8 cellular contexts compared by ENCODE assay signal in the genomic region with DNA sequence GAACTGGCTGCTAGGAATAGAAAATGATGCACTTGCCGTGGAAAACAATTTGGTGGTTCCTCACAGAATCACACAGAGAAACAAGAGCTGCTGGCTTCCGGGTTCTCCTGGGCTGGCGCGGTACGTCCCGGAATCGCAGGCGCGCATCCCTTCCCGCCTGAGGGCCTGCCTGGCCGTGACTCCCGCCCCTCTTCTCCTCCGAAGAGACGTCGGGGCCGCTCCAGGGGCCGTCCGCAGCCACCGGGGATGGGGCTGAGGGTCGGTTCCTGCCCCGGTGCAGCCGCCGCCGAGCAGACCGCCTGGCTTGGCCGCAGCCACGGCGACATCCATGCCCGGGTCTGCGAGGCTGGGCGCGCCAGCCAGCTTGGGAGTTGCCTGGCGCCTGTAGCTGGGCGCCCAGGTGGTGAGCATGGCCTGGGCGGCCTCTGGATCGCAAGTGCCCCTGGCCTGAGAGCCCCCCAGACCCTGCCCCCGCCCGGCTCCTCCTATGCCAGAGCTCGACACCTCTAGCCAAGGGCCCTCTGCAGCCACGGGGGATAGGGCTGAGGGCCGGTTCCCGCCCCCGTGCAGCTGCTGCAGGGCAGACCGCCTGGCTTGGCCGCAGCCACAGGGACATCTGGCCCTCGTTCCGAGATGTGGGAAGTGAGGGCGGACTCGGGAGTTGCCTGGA.
DNase-seq lines count a peak whose midpoint lies in the region; ATAC-seq and TF ChIP-seq lines count a peak whose summit lies in the region.
"Not testable (repeated sequence)": the region's sequence is repeated elsewhere in the genome, so short reads cannot be mapped to it uniquely, and the experiment has no call there.

No MANE protein-coding gene starts in this region.

- H3K27me3 Mint-ChIP-seq in activated CD4-positive, alpha-beta T cell treated with anti-CD3 and anti-CD28 coated beads for 36 hours; brain: not testable (repeated sequence)

- peak overlapping the region; percentile 42 for H3K4me2 ChIP-seq in parathyroid adenoma (ENCODE audit: low read length)

- H3K4me3 ChIP-seq in GM12865 (ENCODE audit: low read depth, low read length) (peak overlapping the region; percentile 58), left ventricle myocardium inferior (peak overlapping the region; percentile 63), parathyroid adenoma (ENCODE audit: low read depth, low read length) (peak overlapping the region; percentile 27), thoracic aorta (peak overlapping the region; percentile 66)

- not testable (repeated sequence) for H3K9me3 ChIP-seq in left ventricle myocardium inferior (replicated peaks); parathyroid adenoma (ENCODE audit: control insufficient read depth, low read length); thoracic aorta

- POLR2A ChIA-PET in activated CD4-positive, alpha-beta T cell treated with anti-CD3 and anti-CD28 coated beads for 36 hours (lab: Charles Lee), result not testable (repeated sequence)

- peaks cover 28% of the 10 kb centered on the region for H3K27me3 ChIP-seq in left ventricle myocardium inferior (ENCODE audit: low read depth)
- H3K27me3 ChIP-seq in parathyroid adenoma (ENCODE audit: control insufficient read depth, insufficient read depth, low read length); thoracic aorta (replicated peaks; ENCODE audit: insufficient read depth): not testable (repeated sequence)

- H3K4me3 Mint-ChIP-seq in activated CD4-positive, alpha-beta T cell treated with anti-CD3 and anti-CD28 coated beads for 36 hours, result not testable (repeated sequence)
- H3K4me3 Mint-ChIP-seq in brain, result peak overlapping the region in 4 of 5 experiments; percentile 45 to 62 (median 53)

- DNase-seq in GM12865 (ENCODE audit: low read depth), result peak; percentile 48
- DNase-seq in activated CD4-positive, alpha-beta T cell treated with anti-CD3 and anti-CD28 coated beads for 36 hours, result peak; percentile 31
- DNase-seq in left ventricle myocardium inferior, result peak; percentile 25
- not testable (repeated sequence) for DNase-seq in thoracic aorta (ENCODE audit: low spot score)

- TF ChIP-seq CTCF in GM12865 (IDR thresholded peaks at IDR 0.05; ENCODE audit: insufficient read depth, low read depth, low read length, missing control alignments); brain (conservative IDR thresholded peaks at IDR 0.05); left ventricle myocardium inferior (IDR thresholded peaks at IDR 0.05; ENCODE audit: borderline replicate concordance); parathyroid adenoma (IDR thresholded peaks at IDR 0.05); thoracic aorta (IDR thresholded peaks at IDR 0.05): not testable (repeated sequence)

- intact Hi-C loops in activated CD4-positive, alpha-beta T cell treated with anti-CD3 and anti-CD28 coated beads for 36 hours (cut with DNase I, micrococcal nuclease); left ventricle myocardium inferior (cut with micrococcal nuclease): not testable (repeated sequence)

- H3K79me2 ChIP-seq in parathyroid adenoma, result not testable (repeated sequence)

- H3K4me1 Mint-ChIP-seq in activated CD4-positive, alpha-beta T cell treated with anti-CD3 and anti-CD28 coated beads for 36 hours; brain: not testable (repeated sequence)

- peak overlapping the region; percentile 74 for H2AFZ ChIP-seq in parathyroid adenoma

- not testable (repeated sequence) for H3K9me3 Mint-ChIP-seq in activated CD4-positive, alpha-beta T cell treated with anti-CD3 and anti-CD28 coated beads for 36 hours (ENCODE audit: low read depth); brain

- H3K27ac Mint-ChIP-seq in activated CD4-positive, alpha-beta T cell treated with anti-CD3 and anti-CD28 coated beads for 36 hours; brain: not testable (repeated sequence)

- H3K36me3 ChIP-seq in left ventricle myocardium inferior; parathyroid adenoma (ENCODE audit: control insufficient read depth, insufficient read depth, low read length); thoracic aorta: not testable (repeated sequence)

- CTCF ChIA-PET in activated CD4-positive, alpha-beta T cell treated with anti-CD3 and anti-CD28 coated beads for 36 hours (lab: Charles Lee), result not testable (repeated sequence)

- not testable (repeated sequence) for H3K36me3 Mint-ChIP-seq in activated CD4-positive, alpha-beta T cell treated with anti-CD3 and anti-CD28 coated beads for 36 hours (ENCODE audit: low read depth); brain

- H3K9ac ChIP-seq in parathyroid adenoma, result not testable (repeated sequence)

- not testable (repeated sequence) for H3K4me1 ChIP-seq in left ventricle myocardium inferior; parathyroid adenoma; thoracic aorta (ENCODE audit: control insufficient read depth in 1 of 2, low read depth in 2 of 2)

- ATAC-seq in GM21723 (IDR thresholded peaks at IDR 0.05; ENCODE audit: unreplicated experiment) (peak; percentile 39), HG03521 (IDR thresholded peaks at IDR 0.05; ENCODE audit: unreplicated experiment) (peak; percentile 24)
- not testable (repeated sequence) for ATAC-seq in activated CD4-positive, alpha-beta T cell treated with anti-CD3 and anti-CD28 coated beads for 36 hours; thoracic aorta (ENCODE audit: insufficient number of reproducible peaks, low FRiP score, low read depth)

- H3K27ac ChIP-seq in left ventricle myocardium inferior (replicated peaks) (peak overlapping the region; percentile 80), parathyroid adenoma (peak overlapping the region; percentile 49)
- not testable (repeated sequence) for H3K27ac ChIP-seq in thoracic aorta
